ENCODE assay signal across 10 cellular contexts in genomic region chr5:36079200-36079761, GRCh38. TPM values are rescaled to one million over a fixed set of nuclear protein-coding genes. Genes with fewer than 3 reads are reported as not detected.
A peak's percentile ranks its signal among the peaks of the same experiment; 100 is the strongest.
DNase-seq lines count a peak whose midpoint lies in the region; ATAC-seq and TF ChIP-seq lines count a peak whose summit lies in the region.
"Had no signal": no experiment of that assay in that cellular context is flagged by ENCODE, and none has a peak within 500 bp of the region (broad histone marks: within the 10 kb centered on the region; RNA-seq: fewer than 3 reads in every experiment).

No MANE protein-coding gene starts in this region.

- CTCF ChIA-PET in Calu3 (lab: Charles Lee), result interaction anchor here (0.6 to 1.6 kb wide), 16 partner anchors 8 to 617 kb away, joined by 3 to 11 read pairs (median 4); partner anchors contain the start of genes LMBRD2 and SKP2

- H3K4me1 Mint-ChIP-seq in Calu3 (ENCODE audit: low read depth, unreplicated experiment) (no peaks in the 10 kb centered on the region), T-helper 17 cell (peaks cover 4% of the 10 kb centered on the region)
- H3K4me1 Mint-ChIP-seq: activated naive CD4-positive, alpha-beta T cell treated with anti-CD3 and anti-CD28 coated beads, Interleukin-2, amount 50 U/mL, for 24 hours had no signal

- no peak overlapping the region for H3K4ac ChIP-seq in neuronal stem cell (ENCODE audit: low read length)

- no peak overlapping the region for H3K9ac ChIP-seq in neuronal stem cell (ENCODE audit: low read depth, low read length, poor library complexity)

- no peaks in the 10 kb centered on the region for H3K9me3 Mint-ChIP-seq in Calu3 (ENCODE audit: low read depth, unreplicated experiment)
- H3K9me3 Mint-ChIP-seq: activated naive CD4-positive, alpha-beta T cell treated with anti-CD3 and anti-CD28 coated beads, Interleukin-2, amount 50 U/mL, for 24 hours had no signal

- no peaks in the 10 kb centered on the region for H3K36me3 ChIP-seq in neuronal stem cell (replicated peaks in 1 of 2; ENCODE audit: control insufficient read depth in 2 of 2, insufficient read depth in 2 of 2, low read length in 2 of 2)

- no peaks in the 10 kb centered on the region for H3K9me3 ChIP-seq in T-helper 17 cell (ENCODE audit: control insufficient read depth, low read length, poor library complexity, severe bottlenecking)
- H3K9me3 ChIP-seq in neuronal stem cell (replicated peaks in 1 of 2; ENCODE audit: control insufficient read depth in 2 of 2, insufficient read depth in 1 of 2, low read depth in 1 of 2, low read length in 2 of 2), result no peaks in the 10 kb centered on the region

- ATAC-seq in GM18870 (IDR thresholded peaks at IDR 0.05; ENCODE audit: unreplicated experiment), result peak; percentile 97
- peak; percentile 96 for ATAC-seq in HG03025 (IDR thresholded peaks at IDR 0.05; ENCODE audit: low FRiP score, unreplicated experiment)
- peak; percentile 83 for ATAC-seq in T-helper 17 cell

- no peak overlapping the region for H3K14ac ChIP-seq in neuronal stem cell (ENCODE audit: low read length)

- no peak overlapping the region for H3K4me3 Mint-ChIP-seq in Calu3 (ENCODE audit: low read depth, unreplicated experiment)
- no peak overlapping the region for H3K4me3 Mint-ChIP-seq in T-helper 17 cell
- H3K4me3 Mint-ChIP-seq: activated naive CD4-positive, alpha-beta T cell treated with anti-CD3 and anti-CD28 coated beads, Interleukin-2, amount 50 U/mL, for 24 hours had no signal

- H2BK12ac ChIP-seq in neuronal stem cell (ENCODE audit: low read length), result no peak overlapping the region

- H4K8ac ChIP-seq in neuronal stem cell (ENCODE audit: low read depth, low read length), result no peak overlapping the region

- H3K27me3 Mint-ChIP-seq in Calu3 (ENCODE audit: unreplicated experiment) (peaks cover 39% of the 10 kb centered on the region), T-helper 17 cell (peaks cover 44% of the 10 kb centered on the region)

- intact Hi-C loops in Calu3 (cut with micrococcal nuclease; ENCODE audit: unreplicated experiment), result loop anchor here (2.0 to 10.0 kb wide), 4 partner anchors 73 to 616 kb away; partner anchors contain the start of genes LMBRD2 and SKP2

- H3K36me3 Mint-ChIP-seq in Calu3 (ENCODE audit: insufficient read depth, unreplicated experiment) (no peaks in the 10 kb centered on the region), T-helper 17 cell (ENCODE audit: low read depth) (no peaks in the 10 kb centered on the region)

- H3K27ac Mint-ChIP-seq in Calu3 (ENCODE audit: unreplicated experiment), result no peak overlapping the region
- peak overlapping the region; percentile 32 for H3K27ac Mint-ChIP-seq in T-helper 17 cell
- H3K27ac Mint-ChIP-seq: activated naive CD4-positive, alpha-beta T cell treated with anti-CD3 and anti-CD28 coated beads, Interleukin-2, amount 50 U/mL, for 24 hours had no signal

- H3K4me2 ChIP-seq in neuronal stem cell (ENCODE audit: insufficient read depth, low read length, poor library complexity, severe bottlenecking), result no peak overlapping the region

- H3K27ac ChIP-seq in neuronal stem cell (replicated peaks; ENCODE audit: low read length), result no peak overlapping the region

- peaks cover 0 to 8% (median 0%) of the 10 kb centered on the region in 3 experiments for H3K27me3 ChIP-seq in neuronal stem cell (ENCODE audit: control insufficient read depth in 3 of 3, insufficient read depth in 3 of 3, low read depth in 1 of 3, low read length in 3 of 3)

- DNase-seq in Calu3, result peak; percentile 53
- DNase-seq in NCI-H1694 (lab: John Stamatoyannopoulos, UW), result peak; percentile 79
- no peak for DNase-seq in T-helper 17 cell
- peak; percentile 27 for DNase-seq in fibroblast of the conjunctiva (ENCODE audit: low read depth)
- DNase-seq in neuronal stem cell (ENCODE audit: low spot score), result peak; percentile 33
- no peak for DNase-seq in effector CD8-positive, alpha-beta T cell (lab: John Stamatoyannopoulos, UW)

- WGBS in neuronal stem cell (ENCODE audit: extremely low coverage in 2 of 2, insufficient read length in 2 of 2, insufficient replicate concordance in 1 of 2), 2 donors, result no CpG with 5 or more reads among the region's 10 CpGs

- H3K79me1 ChIP-seq in neuronal stem cell (ENCODE audit: low read depth, low read length), result no peaks in the 10 kb centered on the region

- no peak overlapping the region for H2BK5ac ChIP-seq in neuronal stem cell (ENCODE audit: low read length)

- peaks cover 0 to 4% of the 10 kb centered on the region in 2 donors for H3K4me1 ChIP-seq in neuronal stem cell (ENCODE audit: control insufficient read depth in 2 of 2, insufficient read depth in 1 of 2, low read depth in 1 of 2, low read length in 2 of 2)

- H2AFZ ChIP-seq in neuronal stem cell (ENCODE audit: low read length), result peak overlapping the region; percentile 63

- H3K23ac ChIP-seq in neuronal stem cell (ENCODE audit: low read depth, low read length, poor library complexity), result no peak overlapping the region

- peak; percentile 66 for TF ChIP-seq CTCF in Calu3 (IDR thresholded peaks at IDR 0.05; ENCODE audit: unreplicated experiment)

- BruUV-seq in Calu3 (replicated peaks; lab: Mats Ljungman, UMichigan), result no TSS peak

- no peak overlapping the region for H2BK15ac ChIP-seq in neuronal stem cell (ENCODE audit: low read length)

- no peak overlapping the region for H3K4me3 ChIP-seq in neuronal stem cell (ENCODE audit: low read length in 2 of 2)

- no peak overlapping the region for H4K91ac ChIP-seq in neuronal stem cell (ENCODE audit: low read depth, low read length, poor library complexity)

- no peak overlapping the region for H2BK120ac ChIP-seq in neuronal stem cell (ENCODE audit: low read depth, low read length)

- no peak overlapping the region for H2AK5ac ChIP-seq in neuronal stem cell (ENCODE audit: low read depth, low read length)

- H3K18ac ChIP-seq in neuronal stem cell (ENCODE audit: low read length), result peak overlapping the region; percentile 2

RNA-seq across cellular contexts. Expression of gene UGT3A2, which starts 12.6 kb away (rescaled TPM):
- total RNA-seq in Calu3 (2022) (not detected in 2 replicates), T-helper 17 cell (not detected)
- polyA plus RNA-seq in neuronal stem cell (2013, experiment 1 of 2), result 4.3 TPM
- 4.0 TPM for polyA plus RNA-seq in neuronal stem cell (2013, experiment 2 of 2)
- total RNA-seq: subcutaneous adipose tissue had no signal

Comparison
In these comparisons a context has a peak if more than half of its experiments do, and no peak if none do; other contexts are left out.
1. DNase-seq: peak in Calu3 (single experiment), NCI-H1694 (single experiment), fibroblast of the conjunctiva (single experiment) and neuronal stem cell (single experiment); none in T-helper 17 cell (0 of 3) and effector CD8-positive, alpha-beta T cell (single experiment).
2. Peak in every context shown above with its lines, with median percentiles within 50 percentile points of each other: ATAC-seq.